In genomic region chr11:124586247-124586860, GRCh38 we compare ENCODE assay signal across 2 cellular contexts.
A peak's percentile ranks its signal among the peaks of the same experiment; 100 is the strongest.
TF ChIP-seq lines count a peak whose summit lies in the region.

No MANE protein-coding gene starts in this region.

TF ChIP-seq in GM12891, 5 proteins besides CTCF, POLR2A, EP300 and RAD21:
- TF ChIP-seq PAX5 (IDR thresholded peaks at IDR 0.05; ENCODE audit: insufficient read depth, low read length, severe bottlenecking) (peak; percentile 42), SPI1 (IDR thresholded peaks at IDR 0.05; ENCODE audit: low read depth, low read length) (no peak), POU2F2 (IDR thresholded peaks at IDR 0.05; ENCODE audit: low read depth, low read length) (no peak), TAF1 (IDR thresholded peaks at IDR 0.05; ENCODE audit: low read depth, low read length) (no peak)

TF ChIP-seq in GM12878, 131 proteins besides CTCF, POLR2A, EP300 and RAD21:
- TF ChIP-seq PAX5 (IDR thresholded peaks at IDR 0.05; ENCODE audit: borderline replicate concordance, low read depth, low read length) (peak; percentile 62), SMC3 (IDR thresholded peaks at IDR 0.05; ENCODE audit: borderline replicate concordance, low read length) (peak; percentile 81), BCL3 (IDR thresholded peaks at IDR 0.05; ENCODE audit: borderline replicate concordance, insufficient read depth, low read depth, low read length, poor library complexity, severe bottlenecking) (no peak), BCL11A (IDR thresholded peaks at IDR 0.05; ENCODE audit: low read depth, low read length) (no peak), ELK1 (IDR thresholded peaks at IDR 0.05; ENCODE audit: low read depth, low read length) (no peak)
- TF ChIP-seq, protein P1, sequence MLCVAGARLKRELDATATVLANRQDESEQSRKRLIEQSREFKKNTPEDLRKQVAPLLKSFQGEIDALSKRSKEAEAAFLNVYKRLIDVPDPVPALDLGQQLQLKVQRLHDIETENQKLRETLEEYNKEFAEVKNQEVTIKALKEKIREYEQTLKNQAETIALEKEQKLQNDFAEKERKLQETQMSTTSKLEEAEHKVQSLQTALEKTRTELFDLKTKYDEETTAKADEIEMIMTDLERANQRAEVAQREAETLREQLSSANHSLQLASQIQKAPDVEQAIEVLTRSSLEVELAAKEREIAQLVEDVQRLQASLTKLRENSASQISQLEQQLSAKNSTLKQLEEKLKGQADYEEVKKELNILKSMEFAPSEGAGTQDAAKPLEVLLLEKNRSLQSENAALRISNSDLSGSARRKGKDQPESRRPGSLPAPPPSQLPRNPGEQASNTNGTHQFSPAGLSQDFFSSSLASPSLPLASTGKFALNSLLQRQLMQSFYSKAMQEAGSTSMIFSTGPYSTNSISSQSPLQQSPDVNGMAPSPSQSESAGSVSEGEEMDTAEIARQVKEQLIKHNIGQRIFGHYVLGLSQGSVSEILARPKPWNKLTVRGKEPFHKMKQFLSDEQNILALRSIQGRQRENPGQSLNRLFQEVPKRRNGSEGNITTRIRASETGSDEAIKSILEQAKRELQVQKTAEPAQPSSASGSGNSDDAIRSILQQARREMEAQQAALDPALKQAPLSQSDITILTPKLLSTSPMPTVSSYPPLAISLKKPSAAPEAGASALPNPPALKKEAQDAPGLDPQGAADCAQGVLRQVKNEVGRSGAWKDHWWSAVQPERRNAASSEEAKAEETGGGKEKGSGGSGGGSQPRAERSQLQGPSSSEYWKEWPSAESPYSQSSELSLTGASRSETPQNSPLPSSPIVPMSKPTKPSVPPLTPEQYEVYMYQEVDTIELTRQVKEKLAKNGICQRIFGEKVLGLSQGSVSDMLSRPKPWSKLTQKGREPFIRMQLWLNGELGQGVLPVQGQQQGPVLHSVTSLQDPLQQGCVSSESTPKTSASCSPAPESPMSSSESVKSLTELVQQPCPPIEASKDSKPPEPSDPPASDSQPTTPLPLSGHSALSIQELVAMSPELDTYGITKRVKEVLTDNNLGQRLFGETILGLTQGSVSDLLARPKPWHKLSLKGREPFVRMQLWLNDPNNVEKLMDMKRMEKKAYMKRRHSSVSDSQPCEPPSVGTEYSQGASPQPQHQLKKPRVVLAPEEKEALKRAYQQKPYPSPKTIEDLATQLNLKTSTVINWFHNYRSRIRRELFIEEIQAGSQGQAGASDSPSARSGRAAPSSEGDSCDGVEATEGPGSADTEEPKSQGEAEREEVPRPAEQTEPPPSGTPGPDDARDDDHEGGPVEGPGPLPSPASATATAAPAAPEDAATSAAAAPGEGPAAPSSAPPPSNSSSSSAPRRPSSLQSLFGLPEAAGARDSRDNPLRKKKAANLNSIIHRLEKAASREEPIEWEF (IDR thresholded peaks at IDR 0.05; ENCODE audit: insufficient replicate concordance, low read depth, low read length), result no peak
